ENCODE assay signal across 8 cellular contexts in genomic region chr6:27825848-27826611, GRCh38.
DNase-seq lines count a peak whose midpoint lies in the region; ATAC-seq and TF ChIP-seq lines count a peak whose summit lies in the region.
"Not testable (repeated sequence)": the region's sequence is repeated elsewhere in the genome, so short reads cannot be mapped to it uniquely, and the experiment has no call there.

No MANE protein-coding gene starts in this region.

- RAD21 ChIA-PET in HCT116 (lab: Charles Lee; ENCODE audit: low non-redundant PET in 1 of 2, low total read pairs in 2 of 2, uncharacterized antibody in 2 of 2, unreplicated experiment in 2 of 2): not testable (repeated sequence)

- H3K4me2 ChIP-seq in HCT116 (ENCODE audit: low read length): not testable (repeated sequence)

- H3K4me3 ChIP-seq in HCT116 (replicated peaks in 1 of 2; ENCODE audit: low read depth in 1 of 2, low read length in 2 of 2): not testable (repeated sequence)
- peak overlapping the region; percentile 28 for H3K4me3 ChIP-seq in choroid plexus epithelial cell (ENCODE audit: low read depth, low read length)

- H3K9me3 Mint-ChIP-seq in CD4-positive, alpha-beta T cell; activated T-helper 2 cell treated with anti-CD3 and anti-CD28 coated beads, Interferon-gamma antibody, Interleukin-2, Interleukin-4, amounts not matched to agents 10 μg/mL and 5 μg/mL and 100 μg/mL, durations not matched to agents 14 hours and 24 hours and 36 hours; stimulated activated naive CD8-positive, alpha-beta T cell treated with anti-CD3 and anti-CD28 coated beads, Interleukin-15, amount 100 ng/mL, for 72 hours: not testable (repeated sequence)
- H3K9me3 Mint-ChIP-seq in naive B cell: peaks cover 0 to 26% (median 6%) of the 10 kb centered on the region in 7 donors

- not testable (repeated sequence) for H3K9me3 ChIP-seq in CD4-positive, alpha-beta T cell (ENCODE audit: control insufficient read depth, low read length); HCT116 (ENCODE audit: control insufficient read depth in 1 of 2, insufficient read depth in 1 of 2, low read depth in 1 of 2, low read length in 2 of 2); T-helper 17 cell (ENCODE audit: control insufficient read depth, low read length, poor library complexity, severe bottlenecking)

- H3K27ac Mint-ChIP-seq in CD4-positive, alpha-beta T cell: peak overlapping the region; percentile 99
- H3K27ac Mint-ChIP-seq in T-helper 17 cell (peak overlapping the region; percentile 98), naive B cell (peak overlapping the region in 4 of 6 donors; percentile 12 to 96 (median 66))
- H3K27ac Mint-ChIP-seq in activated T-helper 2 cell treated with anti-CD3 and anti-CD28 coated beads, Interferon-gamma antibody, Interleukin-2, Interleukin-4, amounts not matched to agents 10 μg/mL and 5 μg/mL and 100 μg/mL, durations not matched to agents 14 hours and 24 hours and 36 hours: peak overlapping the region; percentile 82
- peak overlapping the region; percentile 85 to 86 for H3K27ac Mint-ChIP-seq in stimulated activated naive CD8-positive, alpha-beta T cell treated with anti-CD3 and anti-CD28 coated beads, Interleukin-15, amount 100 ng/mL, for 72 hours

- CTCF ChIA-PET in CD4-positive, alpha-beta T cell (lab: Charles Lee): interaction anchor here (1.0 to 4.9 kb wide), 5 partner anchors 11 to 69 kb away, joined by 3 to 26 read pairs (median 7); a partner anchor contains a TSS
- CTCF ChIA-PET in HCT116 (lab: Charles Lee): not testable (repeated sequence)

- H3K79me2 ChIP-seq in HCT116 (ENCODE audit: insufficient read depth, low read length): not testable (repeated sequence)

- H3K27ac ChIP-seq in CD4-positive, alpha-beta T cell (ENCODE audit: low read depth, low read length): not testable (repeated sequence)
- peak overlapping the region; percentile 76; the same call in 1 of the 2 replicates for H3K27ac ChIP-seq in HCT116 (ENCODE audit: low read depth, low read length)

- not testable (repeated sequence) for H3K36me3 ChIP-seq in HCT116 (ENCODE audit: control insufficient read depth in 1 of 2, insufficient read depth in 2 of 2, low read length in 2 of 2)

- not testable (repeated sequence) for H3K27me3 Mint-ChIP-seq in CD4-positive, alpha-beta T cell; T-helper 17 cell; activated T-helper 2 cell treated with anti-CD3 and anti-CD28 coated beads, Interferon-gamma antibody, Interleukin-2, Interleukin-4, amounts not matched to agents 10 μg/mL and 5 μg/mL and 100 μg/mL, durations not matched to agents 14 hours and 24 hours and 36 hours (ENCODE audit: low read depth); naive B cell; stimulated activated naive CD8-positive, alpha-beta T cell treated with anti-CD3 and anti-CD28 coated beads, Interleukin-15, amount 100 ng/mL, for 72 hours

- POLR2A ChIA-PET in CD4-positive, alpha-beta T cell (lab: Charles Lee): interaction anchor here (2.2 to 9.2 kb wide), 8 partner anchors 8 to 1669 kb away, joined by 15 to 390 read pairs (median 100); a partner anchor contains a TSS
- POLR2A ChIA-PET in HCT116 (lab: Charles Lee): interaction anchor here (3.0 to 9.0 kb wide), 5 partner anchors 8 to 1702 kb away, joined by 11 to 173 read pairs (median 137); a partner anchor contains a TSS

- DNase-seq in CD4-positive, alpha-beta T cell; HCT116 (ENCODE audit: low read depth, low spot score); T-helper 17 cell; activated T-helper 2 cell treated with anti-CD3 and anti-CD28 coated beads, Interferon-gamma antibody, Interleukin-2, Interleukin-4, amounts not matched to agents 10 μg/mL and 5 μg/mL and 100 μg/mL, durations not matched to agents 14 hours and 24 hours and 36 hours (ENCODE audit: low spot score); choroid plexus epithelial cell (ENCODE audit: low read depth); naive B cell; stimulated activated naive CD8-positive, alpha-beta T cell treated with anti-CD3 and anti-CD28 coated beads, Interleukin-15, amount 100 ng/mL, for 72 hours: not testable (repeated sequence)
- peak; percentile 31 for DNase-seq in NCI-H69 (lab: John Stamatoyannopoulos, UW)

- peaks cover 46% of the 10 kb centered on the region for H3K4me1 Mint-ChIP-seq in CD4-positive, alpha-beta T cell (ENCODE audit: low read depth)
- H3K4me1 Mint-ChIP-seq in T-helper 17 cell (peaks cover 33% of the 10 kb centered on the region), naive B cell (peaks cover 23 to 50% (median 33%) of the 10 kb centered on the region in 3 donors)
- H3K4me1 Mint-ChIP-seq in activated T-helper 2 cell treated with anti-CD3 and anti-CD28 coated beads, Interferon-gamma antibody, Interleukin-2, Interleukin-4, amounts not matched to agents 10 μg/mL and 5 μg/mL and 100 μg/mL, durations not matched to agents 14 hours and 24 hours and 36 hours (ENCODE audit: low read depth): peaks cover 34% of the 10 kb centered on the region
- H3K4me1 Mint-ChIP-seq in stimulated activated naive CD8-positive, alpha-beta T cell treated with anti-CD3 and anti-CD28 coated beads, Interleukin-15, amount 100 ng/mL, for 72 hours: peaks cover 52% of the 10 kb centered on the region

- not testable (repeated sequence) for H3K9ac ChIP-seq in HCT116 (ENCODE audit: low read length)

- peaks cover 5 to 47% of the 10 kb centered on the region in 2 experiments; a peak in 3 of 4 replicates for H3K4me1 ChIP-seq in HCT116 (ENCODE audit: control insufficient read depth in 1 of 2, insufficient read depth in 2 of 2, low read length in 2 of 2)

- peak overlapping the region; percentile 66 for H3K4me3 Mint-ChIP-seq in CD4-positive, alpha-beta T cell
- H3K4me3 Mint-ChIP-seq in T-helper 17 cell: peak overlapping the region; percentile 36
- H3K4me3 Mint-ChIP-seq in activated T-helper 2 cell treated with anti-CD3 and anti-CD28 coated beads, Interferon-gamma antibody, Interleukin-2, Interleukin-4, amounts not matched to agents 10 μg/mL and 5 μg/mL and 100 μg/mL, durations not matched to agents 14 hours and 24 hours and 36 hours (ENCODE audit: low read depth): peak overlapping the region; percentile 76
- peak overlapping the region; percentile 45 to 98 (median 74) for H3K4me3 Mint-ChIP-seq in naive B cell
- peak overlapping the region; percentile 73 for H3K4me3 Mint-ChIP-seq in stimulated activated naive CD8-positive, alpha-beta T cell treated with anti-CD3 and anti-CD28 coated beads, Interleukin-15, amount 100 ng/mL, for 72 hours

- not testable (repeated sequence) for H3K9me2 ChIP-seq in HCT116 (ENCODE audit: insufficient read depth)

- ATAC-seq in CD4-positive, alpha-beta T cell (ENCODE audit: poor library complexity); HCT116; T-helper 17 cell; naive B cell (ENCODE audit: low read depth in 2 of 2); stimulated activated naive CD8-positive, alpha-beta T cell treated with anti-CD3 and anti-CD28 coated beads, Interleukin-15, amount 100 ng/mL, for 72 hours: not testable (repeated sequence)

- not testable (repeated sequence) for H2AFZ ChIP-seq in HCT116 (ENCODE audit: low read depth, low read length, poor library complexity, severe bottlenecking)

- TF ChIP-seq POLR2A in HCT116 (IDR thresholded peaks at IDR 0.05; ENCODE audit: borderline replicate concordance, extremely low read depth, insufficient read depth, insufficient read length): not testable (repeated sequence)

- TF ChIP-seq RAD21 in HCT116 (IDR thresholded peaks at IDR 0.05; ENCODE audit: low read depth): not testable (repeated sequence)

- not testable (repeated sequence) for H3K27me3 ChIP-seq in CD4-positive, alpha-beta T cell (ENCODE audit: control insufficient read depth, insufficient read depth, low read length); HCT116 (ENCODE audit: insufficient read depth, low read length)

- not testable (repeated sequence) for BruUV-seq in HCT116 (replicated peaks; lab: Mats Ljungman, UMichigan)

- intact Hi-C loops in CD4-positive, alpha-beta T cell (cut with DNase I, micrococcal nuclease): loop anchor here in 1 of 2 experiments (2.0 kb wide), 2 partner anchors 15 to 47 kb away; a partner anchor contains a TSS
- intact Hi-C loops in HCT116 (cut with micrococcal nuclease); activated T-helper 2 cell treated with anti-CD3 and anti-CD28 coated beads, Interferon-gamma antibody, Interleukin-2, Interleukin-4, amounts not matched to agents 10 μg/mL and 5 μg/mL and 100 μg/mL, durations not matched to agents 14 hours and 24 hours and 36 hours (cut with micrococcal nuclease): not testable (repeated sequence)

- peaks cover 15% of the 10 kb centered on the region for H3K36me3 Mint-ChIP-seq in CD4-positive, alpha-beta T cell (ENCODE audit: low read depth)
- H3K36me3 Mint-ChIP-seq in T-helper 17 cell (ENCODE audit: low read depth); activated T-helper 2 cell treated with anti-CD3 and anti-CD28 coated beads, Interferon-gamma antibody, Interleukin-2, Interleukin-4, amounts not matched to agents 10 μg/mL and 5 μg/mL and 100 μg/mL, durations not matched to agents 14 hours and 24 hours and 36 hours (ENCODE audit: low read depth); naive B cell: not testable (repeated sequence)

- H4K20me1 ChIP-seq in HCT116 (ENCODE audit: insufficient read depth): not testable (repeated sequence)

- TF ChIP-seq CTCF in CD4-positive, alpha-beta T cell (IDR thresholded peaks at IDR 0.05); HCT116 (IDR thresholded peaks at IDR 0.05 in 2 of 3, conservative IDR thresholded peaks at IDR 0.05 in 1 of 3; ENCODE audit: borderline replicate concordance in 1 of 3, insufficient read depth in 1 of 3, low read depth in 2 of 3, low read length in 2 of 3); choroid plexus epithelial cell (conservative IDR thresholded peaks at IDR 0.05; ENCODE audit: low read depth, low read length): not testable (repeated sequence)
